Comparison of ENCODE assay signal across 1 cellular context in the genomic region with DNA sequence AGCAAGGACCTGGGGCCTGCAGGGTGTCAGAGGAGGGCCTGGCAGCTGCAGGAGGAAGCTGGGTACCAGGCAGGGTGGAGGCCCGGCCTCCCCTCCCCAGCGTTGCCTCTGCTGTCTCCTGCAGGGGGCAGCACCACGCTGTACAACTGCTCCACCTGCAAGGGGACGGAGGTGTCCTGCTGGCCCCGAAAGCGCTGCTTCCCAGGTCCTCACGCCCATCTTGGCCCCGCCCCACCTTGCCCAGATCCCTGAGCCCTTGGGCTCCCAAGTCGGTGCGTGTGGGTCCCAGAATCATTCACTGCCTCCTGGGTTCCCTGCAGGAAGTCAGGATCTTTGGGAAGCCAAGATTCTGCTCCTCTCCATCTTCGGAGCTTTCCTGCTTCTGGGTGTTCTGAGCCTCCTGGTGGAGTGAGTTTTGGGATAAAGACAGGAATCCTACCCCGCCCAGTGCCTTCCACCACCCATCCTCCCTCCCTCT.
A peak's percentile ranks its signal among the peaks of the same experiment; 100 is the strongest.
TF ChIP-seq lines count a peak whose summit lies in the region.

No MANE protein-coding gene starts in this region.

TF ChIP-seq in HepG2, 621 proteins besides CTCF, POLR2A, EP300 and RAD21 (continues in another document):
- TF ChIP-seq ZNF720 (CRISPR knock-in tag; IDR thresholded peaks at IDR 0.05) (no peak), ZFY (CRISPR knock-in tag; IDR thresholded peaks at IDR 0.05) (peak; percentile 53; the same call in 1 of the 2 replicates), DNMT1 (CRISPR knock-in tag; IDR thresholded peaks at IDR 0.05) (0 out of 2 replicates have a peak, but pooled peaks have one; percentile 22), TBX2 (CRISPR knock-in tag; IDR thresholded peaks at IDR 0.05; ENCODE audit: borderline replicate concordance) (peak; percentile 57; the same call in 1 of the 2 replicates), ZNF839 (CRISPR knock-in tag; IDR thresholded peaks at IDR 0.05; ENCODE audit: borderline replicate concordance) (no peak), ZSCAN21 (CRISPR knock-in tag; IDR thresholded peaks at IDR 0.05; ENCODE audit: borderline replicate concordance) (no peak; the same call in 1 of the 2 replicates), TRIM24 (CRISPR knock-in tag; IDR thresholded peaks at IDR 0.05) (no peak), ZBTB7B (CRISPR knock-in tag; IDR thresholded peaks at IDR 0.05) (peak; percentile 54; the same call in 1 of the 2 replicates), AKAP8 (CRISPR knock-in tag; IDR thresholded peaks at IDR 0.05) (peak; percentile 35; the same call in 1 of the 2 replicates), DPF2 (CRISPR knock-in tag; IDR thresholded peaks at IDR 0.05; ENCODE audit: borderline replicate concordance, low read depth) (0 out of 2 replicates have a peak, but pooled peaks have one; percentile 36), ZNF138 (CRISPR knock-in tag; IDR thresholded peaks at IDR 0.05; ENCODE audit: low read depth) (no peak), ZNF678 (CRISPR knock-in tag; IDR thresholded peaks at IDR 0.05) (no peak), ZNF260 (CRISPR knock-in tag; IDR thresholded peaks at IDR 0.05; ENCODE audit: borderline replicate concordance, low read depth) (no peak), ZNF772 (CRISPR knock-in tag; IDR thresholded peaks at IDR 0.05) (peak; percentile 51; the same call in 1 of the 2 replicates), GABPB1 (CRISPR knock-in tag; IDR thresholded peaks at IDR 0.05) (peak; percentile 68), STAG1 (CRISPR knock-in tag; IDR thresholded peaks at IDR 0.05) (peak; percentile 95), RCOR2 (CRISPR knock-in tag; IDR thresholded peaks at IDR 0.05) (no peak), FOXO1 (CRISPR knock-in tag; IDR thresholded peaks at IDR 0.05) (peak; percentile 45; the same call in 1 of the 2 replicates), IRX3 (CRISPR knock-in tag; IDR thresholded peaks at IDR 0.05; ENCODE audit: borderline replicate concordance, low read depth) (no peak), JDP2 (CRISPR knock-in tag; IDR thresholded peaks at IDR 0.05; ENCODE audit: borderline replicate concordance) (no peak), MXI1 (IDR thresholded peaks at IDR 0.05; ENCODE audit: borderline replicate concordance, low read depth, low read length) (peak; percentile 53; the same call in 1 of the 3 replicates), PCBP1 (IDR thresholded peaks at IDR 0.05; ENCODE audit: borderline replicate concordance, low read depth, low read length) (peak; percentile 77; the same call in 1 of the 2 replicates), NRL (CRISPR knock-in tag; IDR thresholded peaks at IDR 0.05; ENCODE audit: borderline replicate concordance) (0 out of 2 replicates have a peak, but pooled peaks have one; percentile 16), ERF (CRISPR knock-in tag; IDR thresholded peaks at IDR 0.05) (peak; percentile 73; the same call in 1 of the 2 replicates), ZSCAN9 (CRISPR knock-in tag; IDR thresholded peaks at IDR 0.05; ENCODE audit: borderline replicate concordance) (no peak), HNRNPL (IDR thresholded peaks at IDR 0.05; ENCODE audit: low read depth, low read length) (peak; percentile 70; the same call in 1 of the 2 replicates), THAP11 (CRISPR knock-in tag; IDR thresholded peaks at IDR 0.05) (peak; percentile 81), GATAD2A (CRISPR knock-in tag; IDR thresholded peaks at IDR 0.05) (peak; percentile 33; the same call in 1 of the 2 replicates), GTF3A (CRISPR knock-in tag; conservative IDR thresholded peaks at IDR 0.05) (no peak), GATAD1 (CRISPR knock-in tag; IDR thresholded peaks at IDR 0.05) (0 out of 2 replicates have a peak, but pooled peaks have one; percentile 46)
- TF ChIP-seq, protein P1, sequence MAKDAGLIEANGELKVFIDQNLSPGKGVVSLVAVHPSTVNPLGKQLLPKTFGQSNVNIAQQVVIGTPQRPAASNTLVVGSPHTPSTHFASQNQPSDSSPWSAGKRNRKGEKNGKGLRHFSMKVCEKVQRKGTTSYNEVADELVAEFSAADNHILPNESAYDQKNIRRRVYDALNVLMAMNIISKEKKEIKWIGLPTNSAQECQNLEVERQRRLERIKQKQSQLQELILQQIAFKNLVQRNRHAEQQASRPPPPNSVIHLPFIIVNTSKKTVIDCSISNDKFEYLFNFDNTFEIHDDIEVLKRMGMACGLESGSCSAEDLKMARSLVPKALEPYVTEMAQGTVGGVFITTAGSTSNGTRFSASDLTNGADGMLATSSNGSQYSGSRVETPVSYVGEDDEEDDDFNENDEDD (CRISPR knock-in tag; IDR thresholded peaks at IDR 0.05; ENCODE audit: borderline replicate concordance) = 0 out of 2 replicates have a peak, but pooled peaks have one; percentile 39
- TF ChIP-seq, protein P2, sequence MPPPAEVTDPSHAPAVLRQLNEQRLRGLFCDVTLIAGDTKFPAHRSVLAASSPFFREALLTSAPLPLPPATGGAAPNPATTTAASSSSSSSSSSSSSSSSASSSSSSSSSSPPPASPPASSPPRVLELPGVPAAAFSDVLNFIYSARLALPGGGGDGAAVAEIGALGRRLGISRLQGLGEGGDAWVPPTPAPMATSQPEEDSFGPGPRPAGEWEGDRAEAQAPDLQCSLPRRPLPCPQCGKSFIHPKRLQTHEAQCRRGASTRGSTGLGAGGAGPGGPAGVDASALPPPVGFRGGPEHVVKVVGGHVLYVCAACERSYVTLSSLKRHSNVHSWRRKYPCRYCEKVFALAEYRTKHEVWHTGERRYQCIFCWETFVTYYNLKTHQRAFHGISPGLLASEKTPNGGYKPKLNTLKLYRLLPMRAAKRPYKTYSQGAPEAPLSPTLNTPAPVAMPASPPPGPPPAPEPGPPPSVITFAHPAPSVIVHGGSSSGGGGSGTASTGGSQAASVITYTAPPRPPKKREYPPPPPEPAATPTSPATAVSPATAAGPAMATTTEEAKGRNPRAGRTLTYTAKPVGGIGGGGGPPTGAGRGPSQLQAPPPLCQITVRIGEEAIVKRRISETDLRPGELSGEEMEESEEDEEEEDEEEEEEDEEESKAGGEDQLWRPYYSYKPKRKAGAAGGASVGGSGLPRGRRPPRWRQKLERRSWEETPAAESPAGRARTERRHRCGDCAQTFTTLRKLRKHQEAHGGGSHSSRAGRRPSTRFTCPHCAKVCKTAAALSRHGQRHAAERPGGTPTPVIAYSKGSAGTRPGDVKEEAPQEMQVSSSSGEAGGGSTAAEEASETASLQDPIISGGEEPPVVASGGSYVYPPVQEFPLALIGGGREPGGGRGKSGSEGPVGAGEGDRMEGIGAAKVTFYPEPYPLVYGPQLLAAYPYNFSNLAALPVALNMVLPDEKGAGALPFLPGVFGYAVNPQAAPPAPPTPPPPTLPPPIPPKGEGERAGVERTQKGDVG (CRISPR knock-in tag; IDR thresholded peaks at IDR 0.05; ENCODE audit: borderline replicate concordance) = no peak
- TF ChIP-seq, protein P3, sequence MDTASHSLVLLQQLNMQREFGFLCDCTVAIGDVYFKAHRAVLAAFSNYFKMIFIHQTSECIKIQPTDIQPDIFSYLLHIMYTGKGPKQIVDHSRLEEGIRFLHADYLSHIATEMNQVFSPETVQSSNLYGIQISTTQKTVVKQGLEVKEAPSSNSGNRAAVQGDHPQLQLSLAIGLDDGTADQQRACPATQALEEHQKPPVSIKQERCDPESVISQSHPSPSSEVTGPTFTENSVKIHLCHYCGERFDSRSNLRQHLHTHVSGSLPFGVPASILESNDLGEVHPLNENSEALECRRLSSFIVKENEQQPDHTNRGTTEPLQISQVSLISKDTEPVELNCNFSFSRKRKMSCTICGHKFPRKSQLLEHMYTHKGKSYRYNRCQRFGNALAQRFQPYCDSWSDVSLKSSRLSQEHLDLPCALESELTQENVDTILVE (CRISPR knock-in tag; IDR thresholded peaks at IDR 0.05) = peak; percentile 50; the same call in 1 of the 2 replicates
- TF ChIP-seq, protein P4, sequence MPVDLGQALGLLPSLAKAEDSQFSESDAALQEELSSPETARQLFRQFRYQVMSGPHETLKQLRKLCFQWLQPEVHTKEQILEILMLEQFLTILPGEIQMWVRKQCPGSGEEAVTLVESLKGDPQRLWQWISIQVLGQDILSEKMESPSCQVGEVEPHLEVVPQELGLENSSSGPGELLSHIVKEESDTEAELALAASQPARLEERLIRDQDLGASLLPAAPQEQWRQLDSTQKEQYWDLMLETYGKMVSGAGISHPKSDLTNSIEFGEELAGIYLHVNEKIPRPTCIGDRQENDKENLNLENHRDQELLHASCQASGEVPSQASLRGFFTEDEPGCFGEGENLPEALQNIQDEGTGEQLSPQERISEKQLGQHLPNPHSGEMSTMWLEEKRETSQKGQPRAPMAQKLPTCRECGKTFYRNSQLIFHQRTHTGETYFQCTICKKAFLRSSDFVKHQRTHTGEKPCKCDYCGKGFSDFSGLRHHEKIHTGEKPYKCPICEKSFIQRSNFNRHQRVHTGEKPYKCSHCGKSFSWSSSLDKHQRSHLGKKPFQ (CRISPR knock-in tag; IDR thresholded peaks at IDR 0.05; ENCODE audit: insufficient replicate concordance) = no peak
- TF ChIP-seq, protein P5, sequence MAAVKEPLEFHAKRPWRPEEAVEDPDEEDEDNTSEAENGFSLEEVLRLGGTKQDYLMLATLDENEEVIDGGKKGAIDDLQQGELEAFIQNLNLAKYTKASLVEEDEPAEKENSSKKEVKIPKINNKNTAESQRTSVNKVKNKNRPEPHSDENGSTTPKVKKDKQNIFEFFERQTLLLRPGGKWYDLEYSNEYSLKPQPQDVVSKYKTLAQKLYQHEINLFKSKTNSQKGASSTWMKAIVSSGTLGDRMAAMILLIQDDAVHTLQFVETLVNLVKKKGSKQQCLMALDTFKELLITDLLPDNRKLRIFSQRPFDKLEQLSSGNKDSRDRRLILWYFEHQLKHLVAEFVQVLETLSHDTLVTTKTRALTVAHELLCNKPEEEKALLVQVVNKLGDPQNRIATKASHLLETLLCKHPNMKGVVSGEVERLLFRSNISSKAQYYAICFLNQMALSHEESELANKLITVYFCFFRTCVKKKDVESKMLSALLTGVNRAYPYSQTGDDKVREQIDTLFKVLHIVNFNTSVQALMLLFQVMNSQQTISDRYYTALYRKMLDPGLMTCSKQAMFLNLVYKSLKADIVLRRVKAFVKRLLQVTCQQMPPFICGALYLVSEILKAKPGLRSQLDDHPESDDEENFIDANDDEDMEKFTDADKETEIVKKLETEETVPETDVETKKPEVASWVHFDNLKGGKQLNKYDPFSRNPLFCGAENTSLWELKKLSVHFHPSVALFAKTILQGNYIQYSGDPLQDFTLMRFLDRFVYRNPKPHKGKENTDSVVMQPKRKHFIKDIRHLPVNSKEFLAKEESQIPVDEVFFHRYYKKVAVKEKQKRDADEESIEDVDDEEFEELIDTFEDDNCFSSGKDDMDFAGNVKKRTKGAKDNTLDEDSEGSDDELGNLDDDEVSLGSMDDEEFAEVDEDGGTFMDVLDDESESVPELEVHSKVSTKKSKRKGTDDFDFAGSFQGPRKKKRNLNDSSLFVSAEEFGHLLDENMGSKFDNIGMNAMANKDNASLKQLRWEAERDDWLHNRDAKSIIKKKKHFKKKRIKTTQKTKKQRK (IDR thresholded peaks at IDR 0.05; ENCODE audit: low read length) = no peak
- TF ChIP-seq, protein P6, sequence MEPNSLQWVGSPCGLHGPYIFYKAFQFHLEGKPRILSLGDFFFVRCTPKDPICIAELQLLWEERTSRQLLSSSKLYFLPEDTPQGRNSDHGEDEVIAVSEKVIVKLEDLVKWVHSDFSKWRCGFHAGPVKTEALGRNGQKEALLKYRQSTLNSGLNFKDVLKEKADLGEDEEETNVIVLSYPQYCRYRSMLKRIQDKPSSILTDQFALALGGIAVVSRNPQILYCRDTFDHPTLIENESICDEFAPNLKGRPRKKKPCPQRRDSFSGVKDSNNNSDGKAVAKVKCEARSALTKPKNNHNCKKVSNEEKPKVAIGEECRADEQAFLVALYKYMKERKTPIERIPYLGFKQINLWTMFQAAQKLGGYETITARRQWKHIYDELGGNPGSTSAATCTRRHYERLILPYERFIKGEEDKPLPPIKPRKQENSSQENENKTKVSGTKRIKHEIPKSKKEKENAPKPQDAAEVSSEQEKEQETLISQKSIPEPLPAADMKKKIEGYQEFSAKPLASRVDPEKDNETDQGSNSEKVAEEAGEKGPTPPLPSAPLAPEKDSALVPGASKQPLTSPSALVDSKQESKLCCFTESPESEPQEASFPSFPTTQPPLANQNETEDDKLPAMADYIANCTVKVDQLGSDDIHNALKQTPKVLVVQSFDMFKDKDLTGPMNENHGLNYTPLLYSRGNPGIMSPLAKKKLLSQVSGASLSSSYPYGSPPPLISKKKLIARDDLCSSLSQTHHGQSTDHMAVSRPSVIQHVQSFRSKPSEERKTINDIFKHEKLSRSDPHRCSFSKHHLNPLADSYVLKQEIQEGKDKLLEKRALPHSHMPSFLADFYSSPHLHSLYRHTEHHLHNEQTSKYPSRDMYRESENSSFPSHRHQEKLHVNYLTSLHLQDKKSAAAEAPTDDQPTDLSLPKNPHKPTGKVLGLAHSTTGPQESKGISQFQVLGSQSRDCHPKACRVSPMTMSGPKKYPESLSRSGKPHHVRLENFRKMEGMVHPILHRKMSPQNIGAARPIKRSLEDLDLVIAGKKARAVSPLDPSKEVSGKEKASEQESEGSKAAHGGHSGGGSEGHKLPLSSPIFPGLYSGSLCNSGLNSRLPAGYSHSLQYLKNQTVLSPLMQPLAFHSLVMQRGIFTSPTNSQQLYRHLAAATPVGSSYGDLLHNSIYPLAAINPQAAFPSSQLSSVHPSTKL (CRISPR knock-in tag; IDR thresholded peaks at IDR 0.05) = 0 out of 2 replicates have a peak, but pooled peaks have one; percentile 9
- TF ChIP-seq, protein P7, sequence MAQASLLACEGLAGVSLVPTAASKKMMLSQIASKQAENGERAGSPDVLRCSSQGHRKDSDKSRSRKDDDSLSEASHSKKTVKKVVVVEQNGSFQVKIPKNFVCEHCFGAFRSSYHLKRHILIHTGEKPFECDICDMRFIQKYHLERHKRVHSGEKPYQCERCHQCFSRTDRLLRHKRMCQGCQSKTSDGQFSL (CRISPR knock-in tag; IDR thresholded peaks at IDR 0.05) = 0 out of 2 replicates have a peak, but pooled peaks have one; percentile 41
- TF ChIP-seq, protein P8, sequence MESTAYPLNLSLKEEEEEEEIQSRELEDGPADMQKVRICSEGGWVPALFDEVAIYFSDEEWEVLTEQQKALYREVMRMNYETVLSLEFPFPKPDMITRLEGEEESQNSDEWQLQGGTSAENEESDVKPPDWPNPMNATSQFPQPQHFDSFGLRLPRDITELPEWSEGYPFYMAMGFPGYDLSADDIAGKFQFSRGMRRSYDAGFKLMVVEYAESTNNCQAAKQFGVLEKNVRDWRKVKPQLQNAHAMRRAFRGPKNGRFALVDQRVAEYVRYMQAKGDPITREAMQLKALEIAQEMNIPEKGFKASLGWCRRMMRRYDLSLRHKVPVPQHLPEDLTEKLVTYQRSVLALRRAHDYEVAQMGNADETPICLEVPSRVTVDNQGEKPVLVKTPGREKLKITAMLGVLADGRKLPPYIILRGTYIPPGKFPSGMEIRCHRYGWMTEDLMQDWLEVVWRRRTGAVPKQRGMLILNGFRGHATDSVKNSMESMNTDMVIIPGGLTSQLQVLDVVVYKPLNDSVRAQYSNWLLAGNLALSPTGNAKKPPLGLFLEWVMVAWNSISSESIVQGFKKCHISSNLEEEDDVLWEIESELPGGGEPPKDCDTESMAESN (CRISPR knock-in tag; conservative IDR thresholded peaks at IDR 0.05) = 0 out of 2 replicates have a peak, but pooled peaks have one; percentile 22
